36 cellular contexts compared by ENCODE assay signal in genomic region chr5:50675385-50675784, GRCh38.
"Had no signal": no experiment of that assay in that cellular context is flagged by ENCODE, and none has a peak within 500 bp of the region (broad histone marks: within the 10 kb centered on the region; RNA-seq: fewer than 3 reads in every experiment).

No MANE protein-coding gene starts in this region.

- ATAC-seq: activated CD4-positive, alpha-beta T cell treated with anti-CD3 and anti-CD28 coated beads for 36 hours; activated CD4-positive, CD25-positive, alpha-beta regulatory T cell treated with anti-CD3 and anti-CD28 coated beads, Interleukin-2, amount 50 U/mL, for 24 hours; activated CD8-positive, alpha-beta T cell treated with anti-CD3 and anti-CD28 coated beads, Interleukin-2, amount 10 ng/mL, durations not matched to agents 7 days and 5 days; activated T-helper 17 cell treated with anti-CD3 and anti-CD28 coated beads, Interleukin-2, amount 50 U/mL, for 72 hours; Panc1 had no signal

- H3K4me3 Mint-ChIP-seq: activated CD4-positive, alpha-beta T cell treated with anti-CD3 and anti-CD28 coated beads for 36 hours; activated CD4-positive, alpha-beta T cell treated with anti-CD3 and anti-CD28 coated beads, Interleukin-2, amount 10 ng/mL, durations not matched to agents 7 days and 5 days; activated CD8-positive, alpha-beta T cell treated with anti-CD3 and anti-CD28 coated beads, Interleukin-2, amount 10 ng/mL, durations not matched to agents 7 days and 5 days; activated naive CD8-positive, alpha-beta T cell treated with anti-CD3 and anti-CD28 coated beads for 36 hours; T-helper 2 cell treated with Interferon-gamma antibody and Interleukin-4, amounts not matched to agents 5 μg/mL and 100 μg/mL, for 36 hours had no signal

- H3K27me3 ChIP-seq: brain microvascular endothelial cell, cardiac muscle cell, SJCRH30 had no signal

- FAIRE-seq: TTC549 had no signal

- H3K27ac ChIP-seq: brain microvascular endothelial cell, cardiac muscle cell, SJCRH30, SK-N-MC had no signal

- H3K36me3 ChIP-seq: brain microvascular endothelial cell, cardiac muscle cell, SJCRH30 had no signal

- H3K9me3 Mint-ChIP-seq: activated CD4-positive, alpha-beta T cell treated with anti-CD3 and anti-CD28 coated beads, Interleukin-2, amount 10 ng/mL, durations not matched to agents 7 days and 5 days; activated naive CD8-positive, alpha-beta T cell treated with anti-CD3 and anti-CD28 coated beads for 36 hours; activated T-helper 17 cell treated with anti-CD3 and anti-CD28 coated beads, Interleukin-2, amount 50 U/mL, for 72 hours; T-helper 2 cell treated with Interferon-gamma antibody and Interleukin-4, amounts not matched to agents 5 μg/mL and 100 μg/mL, for 36 hours had no signal

- H3K4me1 ChIP-seq: SJCRH30 had no signal

- DNase-seq: activated CD4-positive, alpha-beta T cell treated with anti-CD3 and anti-CD28 coated beads for 36 hours; activated CD4-positive, alpha-beta T cell treated with anti-CD3 and anti-CD28 coated beads, Interleukin-2, amount 10 ng/mL, durations not matched to agents 7 days and 5 days; activated CD4-positive, alpha-beta T cell treated with anti-CD3 and anti-CD28 coated beads, Interleukin-2, amount 50 U/mL, for 48 hours; activated CD8-positive, alpha-beta T cell treated with anti-CD3 and anti-CD28 coated beads, Interleukin-2, amount 10 ng/mL, durations not matched to agents 7 days and 5 days; activated effector memory CD4-positive, alpha-beta T cell treated with anti-CD3 and anti-CD28 coated beads, Interleukin-2, amount 50 U/mL, for 16 hours; activated naive CD4-positive, alpha-beta T cell; activated naive CD4-positive, alpha-beta T cell treated with anti-CD3 and anti-CD28 coated beads, Interleukin-2, amount 50 U/mL, for 16 hours; activated naive CD8-positive, alpha-beta T cell treated with anti-CD3 and anti-CD28 coated beads for 36 hours; activated T-cell treated with anti-CD3 and anti-CD28 coated beads for 4 hours; activated T-cell treated with anti-CD3 and anti-CD28 coated beads, Interleukin-2, amount 50 U/mL, for 48 hours; amniotic stem cell; aorta; brain microvascular endothelial cell; cerebellar nuclear complex; Kasumi-1; KG1; MM.1S; NCI-H1092 treated with DMSO at 0.1 percent for 48 hours; NCI-H1417; NCI-H146; NCI-H187; NCI-H2029 treated with DMSO at 0.1 percent for 48 hours; NCI-H2107; NCI-H2171; NCI-H510A treated with DMSO at 0.1 percent for 48 hours; NCI-H526 treated with DMSO at 0.1 percent for 48 hours; NCI-H774; SHP77; SJCRH30 had no signal

- H3K4me3 ChIP-seq: cardiac muscle cell, SJCRH30, SK-N-MC had no signal

- H3K27me3 Mint-ChIP-seq: activated CD4-positive, alpha-beta T cell treated with anti-CD3 and anti-CD28 coated beads for 36 hours; activated CD4-positive, alpha-beta T cell treated with anti-CD3 and anti-CD28 coated beads, Interleukin-2, amount 10 ng/mL, durations not matched to agents 7 days and 5 days; activated naive CD8-positive, alpha-beta T cell treated with anti-CD3 and anti-CD28 coated beads for 36 hours; activated T-helper 17 cell treated with anti-CD3 and anti-CD28 coated beads, Interleukin-2, amount 50 U/mL, for 72 hours had no signal

- H3K9me3 ChIP-seq: SJCRH30 had no signal

- H3K27ac Mint-ChIP-seq: activated CD4-positive, alpha-beta T cell treated with anti-CD3 and anti-CD28 coated beads, Interleukin-2, amount 10 ng/mL, durations not matched to agents 7 days and 5 days; activated CD8-positive, alpha-beta T cell treated with anti-CD3 and anti-CD28 coated beads, Interleukin-2, amount 10 ng/mL, durations not matched to agents 7 days and 5 days; T-helper 2 cell treated with Interferon-gamma antibody and Interleukin-4, amounts not matched to agents 5 μg/mL and 100 μg/mL, for 36 hours had no signal
